15 cellular contexts compared by ENCODE assay signal in genomic region chr6:21900730-21901129, GRCh38.
DNase-seq lines count a peak whose midpoint lies in the region; ATAC-seq, FAIRE-seq and TF ChIP-seq lines count a peak whose summit lies in the region.
"Had no signal": no experiment of that assay in that cellular context is flagged by ENCODE, and none has a peak within 500 bp of the region (broad histone marks: within the 10 kb centered on the region; RNA-seq: fewer than 3 reads in every experiment).

No MANE protein-coding gene starts in this region.

- CTCF ChIA-PET in A549 (lab: Yijun Ruan, JAX) = interaction anchor here (1.7 kb wide), 1 partner anchor 12 kb away, joined by 4 read pairs; no protein-coding TSS in a partner anchor
- CTCF ChIA-PET in IMR-90 (lab: Yijun Ruan, JAX) = no interaction called here
- CTCF ChIA-PET in HEK293T (lab: Yijun Ruan, JAX) = no interaction called here

- ATAC-seq in A549 (peak; percentile 76 to 80; a peak in 5 of 6 replicates), IMR-90 (ENCODE audit: low read depth) (peak; percentile 78), HG03280 (IDR thresholded peaks at IDR 0.05; ENCODE audit: unreplicated experiment) (no peak), GM18873 (IDR thresholded peaks at IDR 0.05; ENCODE audit: low FRiP score, unreplicated experiment) (no peak)
- ATAC-seq: activated CD4-positive, CD25-positive, alpha-beta regulatory T cell treated with anti-CD3 and anti-CD28 coated beads, Interleukin-2, amount 50 U/mL, for 24 hours; gastroesophageal sphincter had no signal

- H3K9ac ChIP-seq in IMR-90 (ENCODE audit: low read depth, low read length) = no peak overlapping the region

- H2BK15ac ChIP-seq in IMR-90 (ENCODE audit: low read depth, low read length) = 0 out of 3 replicates have a peak overlapping the region, but pooled peaks have one; percentile 0

- no peaks in the 10 kb centered on the region; a peak in 1 of 4 replicates for H3K79me1 ChIP-seq in IMR-90 (ENCODE audit: low read depth in 1 of 2, low read length in 2 of 2)

- no peak overlapping the region for H3K4ac ChIP-seq in IMR-90 (ENCODE audit: low read depth, low read length)

- H4K8ac ChIP-seq in IMR-90 (ENCODE audit: low read depth in 2 of 2, low read length in 2 of 2) = no peak overlapping the region

- no peak for TF ChIP-seq EP300 in A549 (IDR thresholded peaks at IDR 0.05)

- H3K9me3 ChIP-seq in A549 (no peaks in the 10 kb centered on the region), IMR-90 (ENCODE audit: control insufficient read depth, insufficient read depth, low read length) (no peaks in the 10 kb centered on the region)
- H3K9me3 ChIP-seq: gastroesophageal sphincter had no signal

- no peaks in the 10 kb centered on the region for H4K20me1 ChIP-seq in IMR-90 (ENCODE audit: insufficient read depth, low read length)

- DNase-seq in A549 (ENCODE audit: low read depth in 1 of 2, low spot score in 1 of 2) (peak; percentile 26 to 51), IMR-90 (peak; percentile 90), astrocyte of the cerebellum (ENCODE audit: low read depth) (peak; percentile 62), glomerular visceral epithelial cell (ENCODE audit: extremely low spot score) (peak; percentile 27), HEK293T (ENCODE audit: extremely low spot score) (no peak), NCI-H526 treated with DMSO at 0.1 percent for 48 hours (lab: John Stamatoyannopoulos, UW) (no peak)
- DNase-seq: immature natural killer cell, midbrain, NCI-H1048, occipital lobe, small intestine had no signal

- dilution Hi-C loops in IMR-90 (cut with HindIII; ENCODE audit: low sequenced_read_pairs, unreplicated experiment) = no loop called here

- no peak overlapping the region for H2AK9ac ChIP-seq in IMR-90 (replicated peaks; ENCODE audit: low read depth, low read length, poor library complexity)

- no TSS peak for BruUV-seq in IMR-90 (replicated peaks; lab: Mats Ljungman, UMichigan)

- no peak for TF ChIP-seq POLR2A in A549 (IDR thresholded peaks at IDR 0.05; ENCODE audit: low read length)
- TF ChIP-seq POLR2A in IMR-90 (IDR thresholded peaks at IDR 0.05; ENCODE audit: low read depth, low read length) = no peak

- H3K27me3 ChIP-seq in IMR-90 (ENCODE audit: control insufficient read depth, insufficient read depth, low read length) = no peaks in the 10 kb centered on the region
- H3K27me3 ChIP-seq: gastroesophageal sphincter had no signal

- POLR2A ChIA-PET in A549 (lab: Yijun Ruan, JAX) (interaction anchor here (1.3 kb wide), 1 partner anchor 15 kb away, joined by 6 read pairs; no protein-coding TSS in a partner anchor), IMR-90 (lab: Charles Lee; ENCODE audit: unreplicated experiment) (no interaction called here), HEK293T (lab: Yijun Ruan, JAX) (no interaction called here)

- H3K4me2 ChIP-seq in A549 = peak overlapping the region; percentile 24; the same call in 2 of the 3 replicates
- H3K4me2 ChIP-seq in IMR-90 (ENCODE audit: low read depth, low read length) = no peak overlapping the region

- H3K23ac ChIP-seq in IMR-90 (ENCODE audit: low read depth, low read length) = no peak overlapping the region

- H3K56ac ChIP-seq in IMR-90 (ENCODE audit: extremely low read depth, insufficient read depth, low read length) = no peak overlapping the region

- H3K14ac ChIP-seq in IMR-90 (replicated peaks; ENCODE audit: low read depth, low read length) = no peak overlapping the region

- peaks cover 23% of the 10 kb centered on the region for H3K4me1 ChIP-seq in A549
- peaks cover 4% of the 10 kb centered on the region for H3K4me1 ChIP-seq in IMR-90 (ENCODE audit: control insufficient read depth, insufficient read depth, low read length)
- H3K4me1 ChIP-seq: gastroesophageal sphincter had no signal

- peak overlapping the region; percentile 53; the same call in 1 of the 2 replicates for H2BK20ac ChIP-seq in IMR-90 (ENCODE audit: low read depth, low read length)

- intact Hi-C loops in IMR-90 (cut with micrococcal nuclease) = no loop called here

- H3K4me3 ChIP-seq in A549 (no peak overlapping the region), IMR-90 (ENCODE audit: insufficient read depth, low read depth, low read length) (no peak overlapping the region), astrocyte of the cerebellum (ENCODE audit: low read depth, low read length) (no peak overlapping the region)
- H3K4me3 ChIP-seq: gastroesophageal sphincter had no signal

- TF ChIP-seq RAD21 in A549 (conservative IDR thresholded peaks at IDR 0.05 in 1 of 2, IDR thresholded peaks at IDR 0.05 in 1 of 2) (peak in 1 of 2 experiments; percentile 8; a peak in 1 of 5 replicates), IMR-90 (IDR thresholded peaks at IDR 0.05; ENCODE audit: low read length) (peak; percentile 18; the same call in 1 of the 2 replicates)

- H4K5ac ChIP-seq in IMR-90 (ENCODE audit: low read depth, low read length) = no peak overlapping the region

- peak; percentile 76 for FAIRE-seq in A549 (lab: Jason Lieb, UNC)
- FAIRE-seq: small intestine had no signal

- H3K9me1 ChIP-seq in IMR-90 (ENCODE audit: insufficient read depth, low read length) = no peaks in the 10 kb centered on the region

- no peak overlapping the region for H2AFZ ChIP-seq in IMR-90 (replicated peaks; ENCODE audit: low read length, poor library complexity)

- H2BK5ac ChIP-seq in IMR-90 (ENCODE audit: low read depth, low read length, poor library complexity, severe bottlenecking) = no peak overlapping the region

- 32% methylated on average over 2 of the region's 2 CpGs for WGBS in A549 (ENCODE audit: missing lambda C conversion rate)
- WGBS in IMR-90 (ENCODE audit: extremely low coverage in 2 of 2, insufficient read length in 1 of 2), 2 experiments = no CpG with 5 or more reads among the region's 2 CpGs

- H3K18ac ChIP-seq in IMR-90 (ENCODE audit: low read depth, low read length) = no peak overlapping the region

- H3K36me3 ChIP-seq in IMR-90 (ENCODE audit: control insufficient read depth, insufficient read depth, low read length) = no peaks in the 10 kb centered on the region
- H3K36me3 ChIP-seq: gastroesophageal sphincter had no signal

- H2BK120ac ChIP-seq in IMR-90 (ENCODE audit: low read depth, low read length) = peak overlapping the region; percentile 30; the same call in 1 of the 2 replicates

- in situ Hi-C loops in IMR-90 (cut with MboI; ENCODE audit: low sequenced_read_pairs) (no loop called here), astrocyte of the cerebellum (cut with HindIII; ENCODE audit: low sequenced_read_pairs) (no loop called here)

- H3K27ac ChIP-seq in A549 = peak overlapping the region; percentile 56 to 74
- no peak overlapping the region for H3K27ac ChIP-seq in IMR-90 (ENCODE audit: insufficient read depth, low read length)
- H3K27ac ChIP-seq: gastroesophageal sphincter had no signal

- no peak overlapping the region; the same call in 1 of the 2 replicates for H2AK5ac ChIP-seq in IMR-90 (ENCODE audit: low read depth, low read length)

- no peak overlapping the region for H4K91ac ChIP-seq in IMR-90 (ENCODE audit: insufficient read depth, low read depth, low read length)

- TF ChIP-seq CTCF in A549 (IDR thresholded peaks at IDR 0.05) = no peak
- no peak for TF ChIP-seq CTCF in IMR-90 (conservative IDR thresholded peaks at IDR 0.05; ENCODE audit: low read depth, low read length)
- no peak for TF ChIP-seq CTCF in astrocyte of the cerebellum (IDR thresholded peaks at IDR 0.05; ENCODE audit: low read depth, low read length, missing control alignments)

TF ChIP-seq in A549, 52 proteins besides CTCF, POLR2A, EP300 and RAD21 (continues in another document):
- TF ChIP-seq HOXB5 (CRISPR knock-in tag; IDR thresholded peaks at IDR 0.05) = no peak
- TF ChIP-seq CBX2 (IDR thresholded peaks at IDR 0.05; ENCODE audit: borderline replicate concordance, low read depth) = no peak
- TF ChIP-seq NR3C1 (IDR thresholded peaks at IDR 0.05) = no peak
- no peak for TF ChIP-seq ZFP36 (IDR thresholded peaks at IDR 0.05; ENCODE audit: borderline replicate concordance, partially characterized antibody)
- no peak for TF ChIP-seq GATA3 (IDR thresholded peaks at IDR 0.05; ENCODE audit: borderline replicate concordance)
- no peak for TF ChIP-seq RNF2 (IDR thresholded peaks at IDR 0.05; ENCODE audit: borderline replicate concordance, low read depth)
- TF ChIP-seq CHD4 (IDR thresholded peaks at IDR 0.05; ENCODE audit: borderline replicate concordance) = no peak
- TF ChIP-seq NFE2L2 (conservative IDR thresholded peaks at IDR 0.05; ENCODE audit: low read length) = no peak
- no peak for TF ChIP-seq ESRRA (IDR thresholded peaks at IDR 0.05; ENCODE audit: borderline replicate concordance, low read length)

TF ChIP-seq in IMR-90, 13 proteins besides CTCF, POLR2A, EP300 and RAD21 (continues in another document):
- peak; percentile 81 for TF ChIP-seq FOS (IDR thresholded peaks at IDR 0.05; ENCODE audit: low read depth, low read length)
- no peak for TF ChIP-seq MAFK (IDR thresholded peaks at IDR 0.05; ENCODE audit: low read depth, low read length)
- no peak for TF ChIP-seq CEBPB (IDR thresholded peaks at IDR 0.05; ENCODE audit: low read depth, low read length)
- no peak for TF ChIP-seq ELK1 (IDR thresholded peaks at IDR 0.05; ENCODE audit: borderline replicate concordance, low read depth, low read length)
- peak; percentile 44 for TF ChIP-seq BHLHE40 (IDR thresholded peaks at IDR 0.05; ENCODE audit: low read depth, low read length)

TF ChIP-seq in HEK293T, 16 proteins besides CTCF, POLR2A, EP300 and RAD21:
- TF ChIP-seq FOXA1 (IDR thresholded peaks at IDR 0.05) (no peak), LEF1 (IDR thresholded peaks at IDR 0.05; ENCODE audit: borderline replicate concordance) (no peak), SP1 (IDR thresholded peaks at IDR 0.05) (no peak)

Comparison
In these comparisons a context has a peak if more than half of its experiments do, and no peak if none do; other contexts are left out.
1. ATAC-seq: peak in A549 (2 of 2) and IMR-90 (single experiment); none in HG03280 (single experiment) and GM18873 (single experiment).
2. DNase-seq: peak in A549 (2 of 2), IMR-90 (single experiment), astrocyte of the cerebellum (single experiment) and glomerular visceral epithelial cell (single experiment); none in HEK293T (single experiment) and NCI-H526 treated with DMSO at 0.1 percent for 48 hours (single experiment).